18 cellular contexts compared by ENCODE assay signal in the genomic region with DNA sequence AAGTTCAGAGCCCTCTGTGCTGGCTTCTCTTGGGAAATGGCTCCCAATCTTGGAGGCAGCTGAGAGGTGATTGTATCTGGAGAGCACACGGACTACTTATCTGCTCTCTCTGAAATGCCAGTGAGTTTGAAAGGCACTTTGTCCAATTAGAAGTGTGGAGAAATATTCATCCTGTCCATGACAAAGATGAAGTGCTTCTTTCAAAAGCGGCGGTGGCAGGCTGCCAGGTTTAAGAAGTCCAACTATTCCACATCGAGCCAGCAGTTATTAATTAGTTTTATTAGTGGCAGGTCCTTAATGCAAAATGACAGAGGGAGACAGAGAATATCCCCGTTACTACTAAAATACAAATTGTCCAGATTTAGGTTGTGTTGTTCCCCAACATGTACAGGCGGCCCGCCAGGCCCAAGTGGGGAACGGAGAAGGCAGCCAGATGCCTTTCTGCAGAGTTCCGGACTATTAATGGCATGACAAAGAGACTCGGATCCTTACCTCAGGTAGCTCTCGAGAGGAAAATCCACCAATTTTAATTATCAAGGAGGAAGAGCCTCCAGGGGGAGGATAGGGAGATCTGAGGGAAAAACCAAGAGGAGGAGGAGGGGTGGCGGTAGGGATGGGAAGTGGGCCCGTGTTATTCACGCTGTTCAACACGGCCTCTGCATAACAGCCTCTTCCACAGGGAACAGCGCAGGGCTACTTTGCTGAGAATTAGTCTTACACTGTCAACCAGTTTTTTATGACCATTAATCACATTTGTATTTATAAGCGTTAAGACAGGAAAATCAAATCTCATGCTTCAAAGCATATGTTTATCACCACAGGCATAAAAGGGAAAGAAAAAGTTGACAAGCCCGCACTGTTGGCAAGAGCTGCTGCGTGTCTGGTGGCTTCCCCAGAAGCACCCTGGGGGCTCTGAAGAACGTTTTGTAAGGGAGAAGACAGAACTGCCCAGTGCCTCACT. TPM values are rescaled to one million over a fixed set of nuclear protein-coding genes. Genes with fewer than 3 reads are reported as not detected.
A peak's percentile ranks its signal among the peaks of the same experiment; 100 is the strongest.
DNase-seq lines count a peak whose midpoint lies in the region; ATAC-seq, FAIRE-seq and TF ChIP-seq lines count a peak whose summit lies in the region.
"Had no signal": no experiment of that assay in that cellular context is flagged by ENCODE, and none has a peak within 500 bp of the region (broad histone marks: within the 10 kb centered on the region; RNA-seq: fewer than 3 reads in every experiment).

No MANE protein-coding gene starts in this region.

- dilution Hi-C loops in endothelial cell of umbilical vein (cut with MboI; ENCODE audit: extremely low pct_ligation_motif_present, low sequenced_read_pairs): no loop called here

- no peak overlapping the region for H3K4me2 ChIP-seq in endothelial cell of umbilical vein (ENCODE audit: insufficient read depth, low read length)

- TF ChIP-seq POLR2A in endothelial cell of umbilical vein (IDR thresholded peaks at IDR 0.05; ENCODE audit: low read depth, low read length): no peak

- no peak overlapping the region for H3K4me3 ChIP-seq in endothelial cell of umbilical vein (replicated peaks in 1 of 3; ENCODE audit: insufficient read depth in 1 of 3, low read depth in 1 of 3, low read length in 3 of 3)
- H3K4me3 ChIP-seq in aorta (ENCODE audit: low read length in 2 of 2): no peak overlapping the region
- H3K4me3 ChIP-seq: SJSA1, skin epidermis had no signal

- H3K4me1 ChIP-seq in endothelial cell of umbilical vein (ENCODE audit: control insufficient read depth, extremely low read depth, insufficient read depth, low read length) (no peaks in the 10 kb centered on the region), aorta (ENCODE audit: control insufficient read depth in 1 of 2, insufficient read depth in 2 of 2, low read length in 2 of 2) (peaks cover 0 to 1% of the 10 kb centered on the region in 2 donors)
- H3K4me1 ChIP-seq: SJSA1 had no signal

- no peak overlapping the region for H2AFZ ChIP-seq in endothelial cell of umbilical vein (ENCODE audit: low read depth, low read length)

- no peak overlapping the region for H3K9ac ChIP-seq in endothelial cell of umbilical vein (replicated peaks; ENCODE audit: extremely low read depth, insufficient read depth, low read length)

- peaks cover 1 to 10% of the 10 kb centered on the region in 2 experiments for H3K27me3 ChIP-seq in endothelial cell of umbilical vein (ENCODE audit: control insufficient read depth in 2 of 2, insufficient read depth in 2 of 2, low read length in 2 of 2)
- H3K27me3 ChIP-seq in aorta (ENCODE audit: control insufficient read depth in 1 of 2, insufficient read depth in 2 of 2, low read length in 1 of 2): no peaks in the 10 kb centered on the region
- H3K27me3 ChIP-seq: SJSA1 had no signal

- H3K9me3 ChIP-seq in endothelial cell of umbilical vein (replicated peaks; ENCODE audit: control insufficient read depth, insufficient read depth, low read length): no peaks in the 10 kb centered on the region
- H3K9me3 ChIP-seq in aorta (ENCODE audit: control insufficient read depth, low read length): no peaks in the 10 kb centered on the region
- H3K9me3 ChIP-seq: SJSA1 had no signal

- FAIRE-seq in endothelial cell of umbilical vein (lab: Jason Lieb, UNC): no peak
- FAIRE-seq: D721Med, keratinocyte had no signal

- CTCF ChIA-PET in endothelial cell of umbilical vein (lab: Charles Lee): interaction anchor here (0.6 to 1.1 kb wide), 2 partner anchors 8 to 20 kb away, joined by 3 read pairs; no protein-coding TSS in a partner anchor

- no peaks in the 10 kb centered on the region for H4K20me1 ChIP-seq in endothelial cell of umbilical vein (replicated peaks; ENCODE audit: control insufficient read depth, extremely low read depth, insufficient read depth, low read length)

- no peaks in the 10 kb centered on the region for H3K36me3 ChIP-seq in endothelial cell of umbilical vein (ENCODE audit: control insufficient read depth in 2 of 2, extremely low read depth in 1 of 2, insufficient read depth in 2 of 2, low read length in 2 of 2)
- H3K36me3 ChIP-seq in aorta (ENCODE audit: control insufficient read depth in 1 of 2, insufficient read depth in 2 of 2, low read length in 1 of 2): no peaks in the 10 kb centered on the region
- H3K36me3 ChIP-seq: SJSA1 had no signal

- no peak for TF ChIP-seq CTCF in endothelial cell of umbilical vein (IDR thresholded peaks at IDR 0.05; ENCODE audit: extremely low read depth in 1 of 2, insufficient read depth in 1 of 2, low read depth in 1 of 2, low read length in 2 of 2)

- no peaks in the 10 kb centered on the region for H3K9me1 ChIP-seq in endothelial cell of umbilical vein (replicated peaks; ENCODE audit: control insufficient read depth, extremely low read depth, insufficient read depth, low read length)

- peak; percentile 54 for ATAC-seq in aorta (ENCODE audit: low FRiP score)
- ATAC-seq: activated naive CD8-positive, alpha-beta T cell treated with anti-CD3 and anti-CD28 coated beads, Interleukin-2, amount 50 U/mL, for 24 hours; naive thymus-derived CD8-positive, alpha-beta T cell had no signal

- no peaks in the 10 kb centered on the region for H3K79me2 ChIP-seq in endothelial cell of umbilical vein (ENCODE audit: control insufficient read depth, insufficient read depth, low read length)

- intact Hi-C loops in endothelial cell of umbilical vein (cut with micrococcal nuclease) (no loop called here), aorta (cut with DNase I) (no loop called here)

- POLR2A ChIA-PET in endothelial cell of umbilical vein (lab: Charles Lee): no interaction called here

- 34 to 52% methylated on average over 20 of the region's 20 CpGs for WGBS in aorta, 2 donors

- H3K27ac ChIP-seq in endothelial cell of umbilical vein (ENCODE audit: insufficient read depth, low read depth, low read length) (no peak overlapping the region), aorta (ENCODE audit: low read depth in 1 of 2, low read length in 2 of 2) (no peak overlapping the region)
- H3K27ac ChIP-seq: SJSA1, skin epidermis had no signal

- no TSS peak for BruUV-seq in endothelial cell of umbilical vein (replicated peaks; lab: Mats Ljungman, UMichigan)

- DNase-seq in NCI-H82 (lab: John Stamatoyannopoulos, UW): peak; percentile 16
- DNase-seq in NCI-H82 treated with DMSO at 0.1 percent for 48 hours (lab: John Stamatoyannopoulos, UW; ENCODE audit: unreplicated experiment): no peak
- DNase-seq in endothelial cell of umbilical vein (ENCODE audit: low read depth, low spot score): peak; percentile 24
- peak; percentile 16 for DNase-seq in medulla oblongata (ENCODE audit: extremely low spot score)
- no peak for DNase-seq in aorta
- DNase-seq in NCI-H2107 treated with DMSO at 0.1 percent for 48 hours (lab: John Stamatoyannopoulos, UW; ENCODE audit: unreplicated experiment): no peak
- no peak for DNase-seq in activated CD4-positive, alpha-beta T cell treated with anti-CD3 and anti-CD28 coated beads, Interleukin-2, amount 50 U/mL, for 1 hour
- no peak for DNase-seq in stimulated activated CD4-positive, alpha-beta T cell treated with anti-CD3 and anti-CD28 coated beads, Interleukin-4, amount 100 ng/mL, for 1 hour
- DNase-seq: activated B cell treated with CpG ODN at 0.5 μM for 24 hours; activated naive CD8-positive, alpha-beta T cell treated with anti-CD3 and anti-CD28 coated beads, Interleukin-2, amount 50 U/mL, for 24 hours; IMR-90; naive thymus-derived CD8-positive, alpha-beta T cell; NCI-H1436; NK-92 treated with Interleukin-12 subunit alpha and Interleukin-12 subunit beta, amount 100 ng/mL, for 24 hours had no signal

TF ChIP-seq in endothelial cell of umbilical vein, 7 proteins besides CTCF, POLR2A, EP300 and RAD21:
- TF ChIP-seq POLR2AphosphoS5 (IDR thresholded peaks at IDR 0.05; ENCODE audit: insufficient read depth, low read depth, low read length) (no peak), MYC (IDR thresholded peaks at IDR 0.05; ENCODE audit: low read depth, low read length) (no peak), EZH2 (IDR thresholded peaks at IDR 0.05; ENCODE audit: borderline replicate concordance, low read depth, low read length, severe bottlenecking) (no peak), JUN (IDR thresholded peaks at IDR 0.05; ENCODE audit: borderline replicate concordance, insufficient read depth, insufficient read length, low read depth) (no peak), GATA2 (IDR thresholded peaks at IDR 0.05; ENCODE audit: insufficient read depth, insufficient read length, low read depth, low read length) (no peak), FOS (IDR thresholded peaks at IDR 0.05; ENCODE audit: borderline replicate concordance, insufficient read depth, low read length) (no peak)
- TF ChIP-seq, protein P1, sequence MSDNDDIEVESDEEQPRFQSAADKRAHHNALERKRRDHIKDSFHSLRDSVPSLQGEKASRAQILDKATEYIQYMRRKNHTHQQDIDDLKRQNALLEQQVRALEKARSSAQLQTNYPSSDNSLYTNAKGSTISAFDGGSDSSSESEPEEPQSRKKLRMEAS (IDR thresholded peaks at IDR 0.05; ENCODE audit: insufficient read depth, insufficient read length): no peak

RNA-seq across cellular contexts. Expression of gene RORA, which starts 41.9 kb away (rescaled TPM):
- total RNA-seq in endothelial cell of umbilical vein (16.0 and 17.0 TPM in 2 replicates), aorta (10 to 100 TPM; 26.9 to 51.7 TPM)
- polyA plus RNA-seq in endothelial cell of umbilical vein (9.0 and 10.8 TPM in 2 replicates), aorta (1 to 10 TPM; 7.3 to 7.5 TPM)
- 5.6 and 6.5 TPM in 2 replicates for polyA plus RNA-seq in endothelial cell of umbilical vein (2011; cell fraction: cytosol; rRNA removed)
- polyA plus RNA-seq in endothelial cell of umbilical vein (2011; cell fraction: nucleus; rRNA removed): 38.0 and 42.5 TPM in 2 replicates
- polyA plus RNA-seq in endothelial cell of umbilical vein (2012): 3.0 and 6.0 TPM in 2 replicates
- polyA minus RNA-seq in endothelial cell of umbilical vein: 56.1 and 74.9 TPM in 2 replicates
- polyA minus RNA-seq in endothelial cell of umbilical vein (2011; cell fraction: cytosol; rRNA and poly(A)+ RNA removed): not detected
- polyA minus RNA-seq in endothelial cell of umbilical vein (2011; cell fraction: nucleus; rRNA and poly(A)+ RNA removed): 128 and 130 TPM in 2 replicates

Comparison
In these comparisons a context has a peak if more than half of its experiments do, and no peak if none do; other contexts are left out.
1. DNase-seq: peak in NCI-H82 (single experiment), endothelial cell of umbilical vein (single experiment) and medulla oblongata (single experiment); none in NCI-H82 treated with DMSO at 0.1 percent for 48 hours (single experiment), aorta (0 of 2), NCI-H2107 treated with DMSO at 0.1 percent for 48 hours (single experiment), activated CD4-positive, alpha-beta T cell treated with anti-CD3 and anti-CD28 coated beads, Interleukin-2, amount 50 U/mL, for 1 hour (single experiment) and stimulated activated CD4-positive, alpha-beta T cell treated with anti-CD3 and anti-CD28 coated beads, Interleukin-4, amount 100 ng/mL, for 1 hour (single experiment).